Comparison of ENCODE assay signal across 8 cellular contexts in the genomic region with DNA sequence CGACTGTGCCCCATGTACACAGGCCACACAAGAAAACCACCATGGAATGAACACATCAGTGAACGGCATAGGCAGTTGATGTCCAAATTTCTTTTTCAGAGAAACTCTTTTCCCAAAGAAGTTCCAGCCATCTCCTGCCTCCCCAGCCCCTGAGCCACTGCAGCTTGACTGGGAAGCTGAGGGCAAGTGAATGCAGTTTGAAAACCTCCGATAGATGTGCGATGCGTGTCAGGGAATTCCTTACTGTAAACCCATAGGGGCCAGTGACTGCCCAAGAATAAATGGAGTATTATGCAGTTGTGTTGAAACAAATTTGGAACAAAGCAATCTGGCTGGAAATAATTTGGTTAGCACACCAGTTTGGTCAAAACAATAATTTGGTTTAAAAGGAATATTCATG.
"Had no signal": no experiment of that assay in that cellular context is flagged by ENCODE, and none has a peak within 500 bp of the region (broad histone marks: within the 10 kb centered on the region; RNA-seq: fewer than 3 reads in every experiment).

No MANE protein-coding gene starts in this region.

- H3K4me1 Mint-ChIP-seq: IgD-negative memory B cell had no signal

- ATAC-seq: HCT116 had no signal

- H3K9me3 ChIP-seq: HAP-1 had no signal

- H3K27ac ChIP-seq: HL-60 had no signal

- H3K27ac Mint-ChIP-seq: HFFc6, IgD-negative memory B cell had no signal

- H3K4me3 Mint-ChIP-seq: HFFc6, IgD-negative memory B cell had no signal

- DNase-seq: GOT3, H7, HFFc6, KBM-7 had no signal

- H3K27me3 Mint-ChIP-seq: IgD-negative memory B cell had no signal

- H3K36me3 ChIP-seq: HAP-1 had no signal

- H3K4me1 ChIP-seq: HAP-1 had no signal

- H3K4me3 ChIP-seq: HAP-1 had no signal
